ENCODE assay signal across 35 cellular contexts in the genomic region with DNA sequence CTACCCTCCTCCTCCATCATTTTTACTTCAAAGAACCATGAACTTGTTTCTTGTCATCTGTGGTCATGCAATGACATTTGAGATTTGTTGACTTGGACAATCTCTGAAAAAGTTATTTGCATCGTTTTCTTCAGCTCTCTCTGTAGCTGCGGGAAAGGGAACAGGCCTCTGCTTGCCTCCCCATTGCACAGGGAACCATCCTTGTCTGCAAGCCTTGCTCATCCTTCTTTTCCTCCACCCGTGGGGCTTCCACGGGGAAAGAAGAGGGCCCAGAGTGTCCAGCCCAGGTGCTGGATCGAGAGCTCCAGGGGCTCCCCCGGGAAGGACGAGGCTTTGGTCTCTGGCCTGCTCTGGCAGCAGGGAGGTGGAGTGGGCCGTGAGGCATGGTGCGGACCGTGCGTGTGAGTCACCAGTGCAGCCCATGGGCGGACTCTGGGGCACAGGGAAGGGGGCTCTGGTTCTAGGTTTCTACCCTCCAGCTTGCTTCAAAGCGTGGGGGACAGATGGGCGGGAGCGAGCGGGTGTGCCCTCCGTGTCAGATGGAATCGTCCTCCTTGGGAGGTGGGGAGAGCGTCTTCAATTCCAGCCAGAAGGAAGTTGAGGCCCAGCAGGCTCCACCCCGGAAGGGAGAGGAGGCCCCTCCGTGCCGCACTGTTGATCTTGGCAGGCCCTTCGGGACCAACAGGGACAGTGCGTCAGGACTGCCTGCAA. TPM values are rescaled to one million over a fixed set of nuclear protein-coding genes. Genes with fewer than 3 reads are reported as not detected.
DNase-seq lines count a peak whose midpoint lies in the region; ATAC-seq and TF ChIP-seq lines count a peak whose summit lies in the region.
"Had no signal": no experiment of that assay in that cellular context is flagged by ENCODE, and none has a peak within 500 bp of the region (broad histone marks: within the 10 kb centered on the region; RNA-seq: fewer than 3 reads in every experiment).

No MANE protein-coding gene starts in this region.

- DNase-seq in activated naive CD8-positive, alpha-beta T cell treated with anti-CD3 and anti-CD28 coated beads, Interleukin-2, amount 10 ng/mL, durations not matched to agents 7 days and 5 days = no peak
- DNase-seq in activated naive CD8-positive, alpha-beta T cell treated with anti-CD3 and anti-CD28 coated beads for 36 hours = no peak
- no peak for DNase-seq in RWPE1 (ENCODE audit: low spot score)
- DNase-seq in foreskin keratinocyte = peak; percentile 29 to 53
- no peak for DNase-seq in neuronal stem cell (ENCODE audit: low spot score)
- DNase-seq in D341Med (ENCODE audit: low spot score) = no peak
- no peak for DNase-seq in COLO829 (ENCODE audit: low spot score)
- DNase-seq in NCI-H2227 (lab: John Stamatoyannopoulos, UW; ENCODE audit: unreplicated experiment) = no peak
- DNase-seq: activated CD4-positive, alpha-beta T cell treated with anti-CD3 and anti-CD28 coated beads for 48 hours; activated gamma-delta T cell treated with Interleukin-2 at 50 U/mL for 16 hours; activated T-cell treated with anti-CD3 and anti-CD28 coated beads, Interleukin-2, amount 50 U/mL, for 1 hour; AML-193; CD4-positive, alpha-beta memory T cell; cerebellar nuclear complex; GOT3; MV-4-11; NCI-H1436 treated with DMSO at 0.1 percent for 48 hours; NCI-H2081 treated with DMSO at 0.1 percent for 48 hours; NCI-H345; SIG-M5; sigmoid colon; stimulated activated CD4-positive, alpha-beta T cell treated with anti-CD3 and anti-CD28 coated beads, Interleukin-4, amount 100 ng/mL, for 1 hour; WERI-Rb-1 had no signal

- no peak overlapping the region for H4K91ac ChIP-seq in neuronal stem cell (ENCODE audit: low read depth, low read length, poor library complexity)

- TF ChIP-seq CTCF in RWPE1 (conservative IDR thresholded peaks at IDR 0.05; ENCODE audit: low read depth) (no peak), foreskin keratinocyte (conservative IDR thresholded peaks at IDR 0.05) (no peak)

- no peaks in the 10 kb centered on the region for H3K36me3 ChIP-seq in neuronal stem cell (replicated peaks in 1 of 2; ENCODE audit: control insufficient read depth in 2 of 2, insufficient read depth in 2 of 2, low read length in 2 of 2)
- H3K36me3 ChIP-seq: gastroesophageal sphincter, sigmoid colon, tibial nerve, WERI-Rb-1 had no signal

- H3K36me3 Mint-ChIP-seq in activated naive CD8-positive, alpha-beta T cell treated with anti-CD3 and anti-CD28 coated beads, Interleukin-2, amount 10 ng/mL, durations not matched to agents 7 days and 5 days = no peaks in the 10 kb centered on the region
- no peaks in the 10 kb centered on the region for H3K36me3 Mint-ChIP-seq in activated naive CD8-positive, alpha-beta T cell treated with anti-CD3 and anti-CD28 coated beads for 36 hours
- H3K36me3 Mint-ChIP-seq: CD4-positive, alpha-beta memory T cell had no signal

- H3K9me3 Mint-ChIP-seq in activated naive CD8-positive, alpha-beta T cell treated with anti-CD3 and anti-CD28 coated beads, Interleukin-2, amount 10 ng/mL, durations not matched to agents 7 days and 5 days = no peaks in the 10 kb centered on the region
- H3K9me3 Mint-ChIP-seq in activated naive CD8-positive, alpha-beta T cell treated with anti-CD3 and anti-CD28 coated beads for 36 hours = no peaks in the 10 kb centered on the region

- H3K27me3 Mint-ChIP-seq in activated naive CD8-positive, alpha-beta T cell treated with anti-CD3 and anti-CD28 coated beads, Interleukin-2, amount 10 ng/mL, durations not matched to agents 7 days and 5 days = peaks cover 41% of the 10 kb centered on the region
- H3K27me3 Mint-ChIP-seq in activated naive CD8-positive, alpha-beta T cell treated with anti-CD3 and anti-CD28 coated beads for 36 hours = peaks cover 52% of the 10 kb centered on the region

- no CpG with 5 or more reads among the region's 24 CpGs for WGBS in neuronal stem cell (ENCODE audit: extremely low coverage in 2 of 2, insufficient read length in 2 of 2, insufficient replicate concordance in 1 of 2), 2 donors

- no peak overlapping the region for H2BK120ac ChIP-seq in neuronal stem cell (ENCODE audit: low read depth, low read length)

- peak overlapping the region; percentile 5 for H2AFZ ChIP-seq in neuronal stem cell (ENCODE audit: low read length)
- H2AFZ ChIP-seq: hepatocyte had no signal

- H2AK5ac ChIP-seq in neuronal stem cell (ENCODE audit: low read depth, low read length) = peak overlapping the region; percentile 42

- H3K4me3 ChIP-seq in neuronal stem cell (ENCODE audit: low read length in 2 of 2) = no peak overlapping the region
- H3K4me3 ChIP-seq: A549, gastroesophageal sphincter, hepatocyte, sigmoid colon, tibial nerve had no signal

- no peak overlapping the region for H3K18ac ChIP-seq in neuronal stem cell (ENCODE audit: low read length)

- no peak for ATAC-seq in activated naive CD8-positive, alpha-beta T cell treated with anti-CD3 and anti-CD28 coated beads, Interleukin-2, amount 10 ng/mL, durations not matched to agents 7 days and 5 days (ENCODE audit: low read depth)
- no peak for ATAC-seq in foreskin keratinocyte
- ATAC-seq: A549, gastroesophageal sphincter, left cardiac atrium had no signal

- H2BK12ac ChIP-seq in neuronal stem cell (ENCODE audit: low read length) = no peak overlapping the region

- POLR2A ChIA-PET in activated naive CD8-positive, alpha-beta T cell treated with anti-CD3 and anti-CD28 coated beads, Interleukin-2, amount 10 ng/mL, durations not matched to agents 7 days and 5 days (lab: Charles Lee) = no interaction called here
- POLR2A ChIA-PET in RWPE1 (lab: Yijun Ruan, JAX; ENCODE audit: low non-redundant PET) = no interaction called here

- H2BK5ac ChIP-seq in neuronal stem cell (ENCODE audit: low read length) = no peak overlapping the region

- H3K27ac Mint-ChIP-seq in activated naive CD8-positive, alpha-beta T cell treated with anti-CD3 and anti-CD28 coated beads, Interleukin-2, amount 10 ng/mL, durations not matched to agents 7 days and 5 days = peak overlapping the region; percentile 41
- no peak overlapping the region for H3K27ac Mint-ChIP-seq in activated naive CD8-positive, alpha-beta T cell treated with anti-CD3 and anti-CD28 coated beads for 36 hours
- H3K27ac Mint-ChIP-seq: CD4-positive, alpha-beta memory T cell; progenitor cell of endocrine pancreas had no signal

- H3K27ac ChIP-seq in RWPE1 (peak overlapping the region; percentile 96), foreskin keratinocyte (peak overlapping the region; percentile 58), neuronal stem cell (replicated peaks; ENCODE audit: low read length) (no peak overlapping the region)
- H3K27ac ChIP-seq: A549, gastroesophageal sphincter, hepatocyte, HL-60, sigmoid colon, tibial nerve, WERI-Rb-1 had no signal

- no peak overlapping the region for H4K8ac ChIP-seq in neuronal stem cell (ENCODE audit: low read depth, low read length)

- no peak overlapping the region for H3K23ac ChIP-seq in neuronal stem cell (ENCODE audit: low read depth, low read length, poor library complexity)

- no peaks in the 10 kb centered on the region for H3K27me3 ChIP-seq in foreskin keratinocyte
- peaks cover 38 to 96% (median 58%) of the 10 kb centered on the region in 3 experiments for H3K27me3 ChIP-seq in neuronal stem cell (ENCODE audit: control insufficient read depth in 3 of 3, insufficient read depth in 3 of 3, low read depth in 1 of 3, low read length in 3 of 3)

- CTCF ChIA-PET in RWPE1 (lab: Yijun Ruan, JAX) = no interaction called here

- no peak overlapping the region for H2BK15ac ChIP-seq in neuronal stem cell (ENCODE audit: low read length)

- H3K14ac ChIP-seq in neuronal stem cell (ENCODE audit: low read length) = no peak overlapping the region

- H3K9ac ChIP-seq in neuronal stem cell (ENCODE audit: low read depth, low read length, poor library complexity) = no peak overlapping the region

- H3K4me3 Mint-ChIP-seq in activated naive CD8-positive, alpha-beta T cell treated with anti-CD3 and anti-CD28 coated beads, Interleukin-2, amount 10 ng/mL, durations not matched to agents 7 days and 5 days = no peak overlapping the region
- no peak overlapping the region for H3K4me3 Mint-ChIP-seq in activated naive CD8-positive, alpha-beta T cell treated with anti-CD3 and anti-CD28 coated beads for 36 hours

- no peak overlapping the region for H3K4ac ChIP-seq in neuronal stem cell (ENCODE audit: low read length)

- peaks cover 4% of the 10 kb centered on the region for H3K4me1 Mint-ChIP-seq in activated naive CD8-positive, alpha-beta T cell treated with anti-CD3 and anti-CD28 coated beads, Interleukin-2, amount 10 ng/mL, durations not matched to agents 7 days and 5 days
- peaks cover 3% of the 10 kb centered on the region for H3K4me1 Mint-ChIP-seq in activated naive CD8-positive, alpha-beta T cell treated with anti-CD3 and anti-CD28 coated beads for 36 hours

- H3K4me2 ChIP-seq in neuronal stem cell (ENCODE audit: insufficient read depth, low read length, poor library complexity, severe bottlenecking) = peak overlapping the region; percentile 23
- H3K4me2 ChIP-seq: A549, hepatocyte had no signal

- H3K9me3 ChIP-seq in neuronal stem cell (replicated peaks in 1 of 2; ENCODE audit: control insufficient read depth in 2 of 2, insufficient read depth in 1 of 2, low read depth in 1 of 2, low read length in 2 of 2) = peaks cover 0 to 3% of the 10 kb centered on the region in 2 donors
- H3K9me3 ChIP-seq: A549, gastroesophageal sphincter, sigmoid colon, tibial nerve had no signal

- H3K4me1 ChIP-seq in foreskin keratinocyte (peaks cover 17% of the 10 kb centered on the region), neuronal stem cell (ENCODE audit: control insufficient read depth in 2 of 2, insufficient read depth in 1 of 2, low read depth in 1 of 2, low read length in 2 of 2) (peaks cover 2 to 17% of the 10 kb centered on the region in 2 donors)

- peaks cover 2% of the 10 kb centered on the region for H3K79me1 ChIP-seq in neuronal stem cell (ENCODE audit: low read depth, low read length)

RNA-seq across cellular contexts. Expression of gene IRX4, which starts 6.0 kb away (rescaled TPM):
- not detected for total RNA-seq in activated naive CD8-positive, alpha-beta T cell treated with anti-CD3 and anti-CD28 coated beads, Interleukin-2, amount 10 ng/mL, durations not matched to agents 7 days and 5 days
- not detected for total RNA-seq in activated naive CD8-positive, alpha-beta T cell treated with anti-CD3 and anti-CD28 coated beads for 36 hours
- 20.3 and 26.4 TPM in 2 replicates for total RNA-seq in foreskin keratinocyte
- polyA plus RNA-seq in foreskin keratinocyte = 22.0 and 32.8 TPM in 2 replicates
- not detected for polyA plus RNA-seq in neuronal stem cell (2013, experiment 1 of 2)
- 0.01 TPM for polyA plus RNA-seq in neuronal stem cell (2013, experiment 2 of 2)
- total RNA-seq: activated CD8-positive, alpha-beta memory T cell treated with anti-CD3 and anti-CD28 coated beads for 36 hours; CD4-positive, alpha-beta memory T cell; dermis microvascular lymphatic vessel endothelial cell; fibroblast of lung; hepatocyte; lung microvascular endothelial cell; mucosa of gallbladder; sigmoid colon; tibial nerve had no signal
- polyA plus RNA-seq: CD4-positive, alpha-beta memory T cell; fibroblast of lung; hepatocyte had no signal

Comparison
In these comparisons a context has a peak if more than half of its experiments do, and no peak if none do; other contexts are left out.
1. DNase-seq: peak in foreskin keratinocyte (2 of 2); none in activated naive CD8-positive, alpha-beta T cell treated with anti-CD3 and anti-CD28 coated beads, Interleukin-2, amount 10 ng/mL, durations not matched to agents 7 days and 5 days (single experiment), activated naive CD8-positive, alpha-beta T cell treated with anti-CD3 and anti-CD28 coated beads for 36 hours (single experiment), RWPE1 (single experiment), neuronal stem cell (single experiment), D341Med (single experiment), COLO829 (single experiment) and NCI-H2227 (single experiment).
2. RNA of gene IRX4, which starts 6.0 kb away (total RNA-seq): 20.3 to 26.4 TPM in foreskin keratinocyte; not detected in activated naive CD8-positive, alpha-beta T cell treated with anti-CD3 and anti-CD28 coated beads for 36 hours and not detected in activated naive CD8-positive, alpha-beta T cell treated with anti-CD3 and anti-CD28 coated beads, Interleukin-2, amount 10 ng/mL, durations not matched to agents 7 days and 5 days; every median in the first group is over 10 times any median in the second.